Comparison of ENCODE assay signal across 13 cellular contexts in the genomic region with DNA sequence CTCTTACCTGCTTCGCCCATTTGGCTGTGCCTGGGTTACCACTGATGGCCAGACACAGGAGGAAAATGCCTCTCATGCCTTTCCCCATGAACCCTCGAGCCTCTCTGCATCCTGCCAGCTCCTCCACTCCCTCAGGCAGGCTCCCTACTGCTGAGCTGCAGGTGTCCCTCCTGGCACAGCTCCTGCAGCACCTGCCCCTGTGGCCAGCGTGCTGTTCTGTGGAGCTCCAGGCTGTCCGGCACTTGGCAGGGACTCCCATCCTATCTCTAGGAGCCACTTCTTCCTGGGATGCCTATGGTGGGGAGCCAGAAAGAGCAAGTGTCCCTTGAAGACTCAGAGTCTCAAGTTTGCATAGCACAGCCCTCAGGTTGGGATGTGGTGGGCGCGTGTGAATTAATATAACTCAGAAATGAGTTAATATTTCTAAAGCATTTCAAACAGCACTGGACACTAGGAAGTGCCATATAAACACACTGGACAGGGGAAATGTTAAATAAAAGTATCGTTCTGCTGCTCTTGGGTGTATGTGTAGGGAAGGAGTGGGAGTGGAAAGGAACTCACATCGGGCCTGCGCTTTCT. TPM values are rescaled to one million over a fixed set of nuclear protein-coding genes. Genes with fewer than 3 reads are reported as not detected.
DNase-seq lines count a peak whose midpoint lies in the region; ATAC-seq and TF ChIP-seq lines count a peak whose summit lies in the region.
"Had no signal": no experiment of that assay in that cellular context is flagged by ENCODE, and none has a peak within 500 bp of the region (broad histone marks: within the 10 kb centered on the region; RNA-seq: fewer than 3 reads in every experiment).

No MANE protein-coding gene starts in this region.

- ATAC-seq in naive B cell (ENCODE audit: low read depth in 2 of 2) (no peak), foreskin keratinocyte (no peak)
- ATAC-seq: natural killer cell treated with Interleukin-12 subunit alpha and Interleukin-12 subunit beta and Interleukin-15 and Interleukin-18, amount 100 ng/mL, for 72 hours; stimulated activated effector memory CD8-positive, alpha-beta T cell treated with anti-CD3 and anti-CD28 coated beads, Interleukin-12 subunit alpha, Interleukin-12 subunit beta, amount 100 ng/mL, for 72 hours had no signal

- peaks cover 77% of the 10 kb centered on the region for H3K27me3 Mint-ChIP-seq in activated T-helper 1 cell treated with anti-CD3 and anti-CD28 coated beads, Interleukin-12 subunit alpha, Interleukin-12 subunit beta, Interleukin-2, Interleukin-4 antibody, amounts not matched to agents 30 ng/mL and 10 ng/mL and 1 ng/mL, durations not matched to agents 14 hours and 24 hours and 36 hours (ENCODE audit: insufficient read depth)
- peaks cover 57 to 93% (median 75%) of the 10 kb centered on the region in 3 donors for H3K27me3 Mint-ChIP-seq in naive B cell
- H3K27me3 Mint-ChIP-seq in activated naive CD8-positive, alpha-beta T cell treated with anti-CD3 and anti-CD28 coated beads for 36 hours, result peaks cover 93% of the 10 kb centered on the region

- H3K4me1 Mint-ChIP-seq in activated T-helper 1 cell treated with anti-CD3 and anti-CD28 coated beads, Interleukin-12 subunit alpha, Interleukin-12 subunit beta, Interleukin-2, Interleukin-4 antibody, amounts not matched to agents 30 ng/mL and 10 ng/mL and 1 ng/mL, durations not matched to agents 14 hours and 24 hours and 36 hours (ENCODE audit: low read depth), result peaks cover 14% of the 10 kb centered on the region
- H3K4me1 Mint-ChIP-seq in naive B cell, result peaks cover 8 to 25% (median 15%) of the 10 kb centered on the region in 3 donors
- H3K4me1 Mint-ChIP-seq in activated naive CD8-positive, alpha-beta T cell treated with anti-CD3 and anti-CD28 coated beads for 36 hours, result peaks cover 21% of the 10 kb centered on the region

- TF ChIP-seq EP300 in Ishikawa (IDR thresholded peaks at IDR 0.05; ENCODE audit: borderline replicate concordance), result no peak

- H3K27me3 ChIP-seq in foreskin keratinocyte, result peaks cover 78% of the 10 kb centered on the region

- TF ChIP-seq RAD21 in Ishikawa (IDR thresholded peaks at IDR 0.05; ENCODE audit: low read depth), result no peak

- H3K9me3 Mint-ChIP-seq in activated T-helper 1 cell treated with anti-CD3 and anti-CD28 coated beads, Interleukin-12 subunit alpha, Interleukin-12 subunit beta, Interleukin-2, Interleukin-4 antibody, amounts not matched to agents 30 ng/mL and 10 ng/mL and 1 ng/mL, durations not matched to agents 14 hours and 24 hours and 36 hours, result no peaks in the 10 kb centered on the region
- peaks cover 0 to 2% (median 0%) of the 10 kb centered on the region in 7 donors for H3K9me3 Mint-ChIP-seq in naive B cell
- no peaks in the 10 kb centered on the region for H3K9me3 Mint-ChIP-seq in activated naive CD8-positive, alpha-beta T cell treated with anti-CD3 and anti-CD28 coated beads for 36 hours
- H3K9me3 Mint-ChIP-seq: natural killer cell treated with Interleukin-12 subunit alpha and Interleukin-12 subunit beta and Interleukin-15 and Interleukin-18, amount 100 ng/mL, for 72 hours; stimulated activated effector memory CD8-positive, alpha-beta T cell treated with anti-CD3 and anti-CD28 coated beads, Interleukin-12 subunit alpha, Interleukin-12 subunit beta, amount 100 ng/mL, for 72 hours had no signal

- no peaks in the 10 kb centered on the region for H3K36me3 Mint-ChIP-seq in activated T-helper 1 cell treated with anti-CD3 and anti-CD28 coated beads, Interleukin-12 subunit alpha, Interleukin-12 subunit beta, Interleukin-2, Interleukin-4 antibody, amounts not matched to agents 30 ng/mL and 10 ng/mL and 1 ng/mL, durations not matched to agents 14 hours and 24 hours and 36 hours (ENCODE audit: low read depth)
- peaks cover 0 to 4% of the 10 kb centered on the region in 2 donors for H3K36me3 Mint-ChIP-seq in naive B cell
- H3K36me3 Mint-ChIP-seq in activated naive CD8-positive, alpha-beta T cell treated with anti-CD3 and anti-CD28 coated beads for 36 hours, result no peaks in the 10 kb centered on the region
- H3K36me3 Mint-ChIP-seq: natural killer cell treated with Interleukin-12 subunit alpha and Interleukin-12 subunit beta and Interleukin-15 and Interleukin-18, amount 100 ng/mL, for 72 hours; stimulated activated effector memory CD8-positive, alpha-beta T cell treated with anti-CD3 and anti-CD28 coated beads, Interleukin-12 subunit alpha, Interleukin-12 subunit beta, amount 100 ng/mL, for 72 hours had no signal

- TF ChIP-seq CTCF in foreskin keratinocyte (conservative IDR thresholded peaks at IDR 0.05), result no peak

- no peak overlapping the region for H3K27ac Mint-ChIP-seq in activated T-helper 1 cell treated with anti-CD3 and anti-CD28 coated beads, Interleukin-12 subunit alpha, Interleukin-12 subunit beta, Interleukin-2, Interleukin-4 antibody, amounts not matched to agents 30 ng/mL and 10 ng/mL and 1 ng/mL, durations not matched to agents 14 hours and 24 hours and 36 hours
- H3K27ac Mint-ChIP-seq in naive B cell, result no peak overlapping the region
- H3K27ac Mint-ChIP-seq in activated naive CD8-positive, alpha-beta T cell treated with anti-CD3 and anti-CD28 coated beads for 36 hours, result no peak overlapping the region
- H3K27ac Mint-ChIP-seq: natural killer cell treated with Interleukin-12 subunit alpha and Interleukin-12 subunit beta and Interleukin-15 and Interleukin-18, amount 100 ng/mL, for 72 hours; stimulated activated effector memory CD8-positive, alpha-beta T cell treated with anti-CD3 and anti-CD28 coated beads, Interleukin-12 subunit alpha, Interleukin-12 subunit beta, amount 100 ng/mL, for 72 hours had no signal

- intact Hi-C loops in activated T-helper 1 cell treated with anti-CD3 and anti-CD28 coated beads, Interleukin-12 subunit alpha, Interleukin-12 subunit beta, Interleukin-2, Interleukin-4 antibody, amounts not matched to agents 30 ng/mL and 10 ng/mL and 1 ng/mL, durations not matched to agents 14 hours and 24 hours and 36 hours (cut with micrococcal nuclease), result loop anchor here (5.0 kb wide), 1 partner anchor 111 kb away; no protein-coding TSS in a partner anchor

- DNase-seq in DMS53 (lab: John Stamatoyannopoulos, UW), result peak; percentile 84
- DNase-seq in activated T-helper 1 cell treated with anti-CD3 and anti-CD28 coated beads, Interleukin-12 subunit alpha, Interleukin-12 subunit beta, Interleukin-2, Interleukin-4 antibody, amounts not matched to agents 30 ng/mL and 10 ng/mL and 1 ng/mL, durations not matched to agents 14 hours and 24 hours and 36 hours (ENCODE audit: low spot score), result no peak
- no peak for DNase-seq in naive B cell
- no peak for DNase-seq in foreskin keratinocyte
- DNase-seq in UCSD-AML1 (lab: John Stamatoyannopoulos, UW; ENCODE audit: unreplicated experiment), result no peak
- DNase-seq in activated naive CD8-positive, alpha-beta T cell treated with anti-CD3 and anti-CD28 coated beads for 36 hours, result no peak
- no peak for DNase-seq in KG1 (lab: John Stamatoyannopoulos, UW)
- DNase-seq: brain microvascular endothelial cell, Calu3, MM.1S had no signal

- H3K27ac ChIP-seq in foreskin keratinocyte, result no peak overlapping the region
- H3K27ac ChIP-seq: brain microvascular endothelial cell had no signal

- H3K4me3 Mint-ChIP-seq in activated T-helper 1 cell treated with anti-CD3 and anti-CD28 coated beads, Interleukin-12 subunit alpha, Interleukin-12 subunit beta, Interleukin-2, Interleukin-4 antibody, amounts not matched to agents 30 ng/mL and 10 ng/mL and 1 ng/mL, durations not matched to agents 14 hours and 24 hours and 36 hours, result peak overlapping the region; percentile 28
- H3K4me3 Mint-ChIP-seq in naive B cell, result peak overlapping the region in 5 of 8 donors; percentile 13 to 50 (median 34)
- H3K4me3 Mint-ChIP-seq in activated naive CD8-positive, alpha-beta T cell treated with anti-CD3 and anti-CD28 coated beads for 36 hours, result no peak overlapping the region
- H3K4me3 Mint-ChIP-seq: natural killer cell treated with Interleukin-12 subunit alpha and Interleukin-12 subunit beta and Interleukin-15 and Interleukin-18, amount 100 ng/mL, for 72 hours; stimulated activated effector memory CD8-positive, alpha-beta T cell treated with anti-CD3 and anti-CD28 coated beads, Interleukin-12 subunit alpha, Interleukin-12 subunit beta, amount 100 ng/mL, for 72 hours had no signal

- H3K4me1 ChIP-seq in foreskin keratinocyte, result no peaks in the 10 kb centered on the region

TF ChIP-seq in Ishikawa, 13 proteins besides CTCF, POLR2A, EP300 and RAD21:
- no peak for TF ChIP-seq CEBPB (IDR thresholded peaks at IDR 0.05)
- TF ChIP-seq NFIC (IDR thresholded peaks at IDR 0.05), result peak; percentile 61
- no peak for TF ChIP-seq CREB1 (IDR thresholded peaks at IDR 0.05; ENCODE audit: low read depth)
- peak; percentile 62 for TF ChIP-seq TCF12 (IDR thresholded peaks at IDR 0.05; ENCODE audit: low read depth)
- no peak for TF ChIP-seq TEAD4 (IDR thresholded peaks at IDR 0.05)

RNA-seq across cellular contexts. Expression of a gene that starts 2.6 kb away (rescaled TPM):
- not detected in 2 replicates for total RNA-seq in activated T-helper 1 cell treated with anti-CD3 and anti-CD28 coated beads, Interleukin-12 subunit alpha, Interleukin-12 subunit beta, Interleukin-2, Interleukin-4 antibody, amounts not matched to agents 30 ng/mL and 10 ng/mL and 1 ng/mL, durations not matched to agents 14 hours and 24 hours and 36 hours
- polyA plus RNA-seq in naive B cell (ENCODE audit: low read depth in 6 of 6) (not detected), foreskin keratinocyte (not detected in 2 replicates)
- total RNA-seq in foreskin keratinocyte, result not detected in 2 replicates
- not detected for total RNA-seq in activated naive CD8-positive, alpha-beta T cell treated with anti-CD3 and anti-CD28 coated beads for 36 hours
- total RNA-seq: Calu3; natural killer cell treated with Interleukin-12 subunit alpha and Interleukin-12 subunit beta and Interleukin-15 and Interleukin-18, amount 100 ng/mL, for 72 hours had no signal

RNA-seq across cellular contexts. Expression of a gene that starts 29.6 kb away (rescaled TPM):
- total RNA-seq in activated T-helper 1 cell treated with anti-CD3 and anti-CD28 coated beads, Interleukin-12 subunit alpha, Interleukin-12 subunit beta, Interleukin-2, Interleukin-4 antibody, amounts not matched to agents 30 ng/mL and 10 ng/mL and 1 ng/mL, durations not matched to agents 14 hours and 24 hours and 36 hours, result 0.36 and 0.51 TPM in 2 replicates
- polyA plus RNA-seq in naive B cell (ENCODE audit: low read depth in 6 of 6) (under 1 TPM in 3 of 6 donors, not detected in 3; 0.11 to 0.85 (median 0.27) TPM), foreskin keratinocyte (3.3 and 4.0 TPM in 2 replicates)
- 6.6 and 7.3 TPM in 2 replicates for total RNA-seq in foreskin keratinocyte
- not detected for total RNA-seq in activated naive CD8-positive, alpha-beta T cell treated with anti-CD3 and anti-CD28 coated beads for 36 hours
